In the genomic region with DNA sequence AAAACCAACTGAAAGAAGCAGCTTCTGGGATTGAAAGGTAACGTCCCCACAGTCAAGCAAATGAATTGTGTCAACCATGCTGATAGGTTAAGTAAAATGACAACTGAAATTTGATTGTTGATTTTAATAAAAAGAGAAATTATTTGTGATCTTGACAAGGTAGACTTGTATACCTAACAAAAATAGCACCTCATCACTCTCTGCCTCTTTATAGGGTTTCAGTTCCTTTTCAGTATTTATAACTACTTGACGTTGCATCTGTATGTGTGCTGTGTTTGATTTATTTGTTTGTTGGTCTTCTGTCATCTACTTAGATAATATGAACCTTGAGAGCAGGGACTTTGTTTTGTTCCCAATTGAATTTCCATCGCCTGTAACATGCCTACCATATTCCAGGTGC, we compare ENCODE assay signal across 15 cellular contexts. TPM values are rescaled to one million over a fixed set of nuclear protein-coding genes. Genes with fewer than 3 reads are reported as not detected.
DNase-seq lines count a peak whose midpoint lies in the region; ATAC-seq and TF ChIP-seq lines count a peak whose summit lies in the region.
"Had no signal": no experiment of that assay in that cellular context is flagged by ENCODE, and none has a peak within 500 bp of the region (broad histone marks: within the 10 kb centered on the region; RNA-seq: fewer than 3 reads in every experiment).

No MANE protein-coding gene starts in this region.

- no peaks in the 10 kb centered on the region for H3K36me3 ChIP-seq in SJSA1
- H3K36me3 ChIP-seq: heart left ventricle, upper lobe of left lung had no signal

- H3K27ac ChIP-seq in SJSA1, result peak overlapping the region; percentile 93
- H3K27ac ChIP-seq: heart left ventricle, upper lobe of left lung had no signal

- TF ChIP-seq POLR2A in GM18505 (IDR thresholded peaks at IDR 0.05; ENCODE audit: borderline replicate concordance, extremely low read depth, insufficient read depth, insufficient read length), result no peak

- H3K4me1 ChIP-seq in SJSA1 (replicated peaks), result peaks cover 32% of the 10 kb centered on the region

- H3K9me3 ChIP-seq in SJSA1 (replicated peaks), result no peaks in the 10 kb centered on the region
- H3K9me3 ChIP-seq: heart left ventricle, upper lobe of left lung had no signal

- DNase-seq in SJSA1 (ENCODE audit: low read depth in 1 of 2, low spot score in 2 of 2) (no peak), H4 (ENCODE audit: low spot score) (no peak), AG08395 (ENCODE audit: low spot score) (no peak), putamen (ENCODE audit: low spot score) (no peak)
- DNase-seq in activated CD8-positive, alpha-beta memory T cell treated with anti-CD3 and anti-CD28 coated beads, Interleukin-2, amount 50 U/mL, for 48 hours, result no peak
- DNase-seq: central memory CD4-positive, alpha-beta T cell; heart left ventricle; HFFc6; naive thymus-derived CD4-positive, alpha-beta T cell; NCI-H2029 treated with DMSO at 0.1 percent for 48 hours; stimulated activated CD4-positive, alpha-beta T cell treated with anti-CD3 and anti-CD28 coated beads, Interleukin-2, amount 100 ng/mL, for 24 hours; upper lobe of left lung had no signal

- no peaks in the 10 kb centered on the region for H3K27me3 ChIP-seq in SJSA1 (replicated peaks)
- H3K27me3 ChIP-seq: heart left ventricle, upper lobe of left lung had no signal

- ATAC-seq in GM18505 (IDR thresholded peaks at IDR 0.05; ENCODE audit: unreplicated experiment) (peak; percentile 97), GM21423 (IDR thresholded peaks at IDR 0.05; ENCODE audit: unreplicated experiment) (peak; percentile 96), HG03097 (IDR thresholded peaks at IDR 0.05; ENCODE audit: low FRiP score, unreplicated experiment) (peak; percentile 82)
- ATAC-seq: heart left ventricle; naive thymus-derived CD4-positive, alpha-beta T cell had no signal

- H3K4me3 ChIP-seq in SJSA1, result no peak overlapping the region
- H3K4me3 ChIP-seq: heart left ventricle, upper lobe of left lung had no signal

RNA-seq across cellular contexts. Expression of a gene that starts 7.9 kb away (rescaled TPM):
- total RNA-seq in SJSA1 (2014; rRNA removed; shearing (Covaris generic)), result 47.5 and 48.2 TPM in 2 replicates
- 34.5 and 36.8 TPM in 2 replicates for total RNA-seq in H4 (2014; rRNA removed; shearing (Covaris generic))
